9 cellular contexts compared by ENCODE assay signal in the genomic region with DNA sequence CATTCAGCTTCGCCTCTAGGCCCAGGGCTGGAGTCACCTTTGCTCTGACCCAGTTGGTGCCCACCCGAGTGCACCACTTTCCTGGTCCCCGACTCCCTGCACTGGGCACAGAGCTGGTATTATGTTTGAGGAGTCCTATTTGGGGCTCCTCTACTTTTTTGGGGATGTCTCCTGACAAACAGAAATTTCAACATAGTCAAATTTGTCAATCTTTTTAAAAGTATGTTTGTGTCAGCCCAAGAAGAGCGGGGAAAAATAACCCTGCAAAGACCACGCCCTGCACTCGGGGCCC. TPM values are rescaled to one million over a fixed set of nuclear protein-coding genes. Genes with fewer than 3 reads are reported as not detected.
DNase-seq lines count a peak whose midpoint lies in the region; ATAC-seq and TF ChIP-seq lines count a peak whose summit lies in the region.
"Had no signal": no experiment of that assay in that cellular context is flagged by ENCODE, and none has a peak within 500 bp of the region (broad histone marks: within the 10 kb centered on the region; RNA-seq: fewer than 3 reads in every experiment).

No MANE protein-coding gene starts in this region.

- peaks cover 38% of the 10 kb centered on the region for H3K4me1 Mint-ChIP-seq in activated T-cell treated with anti-CD3 and anti-CD28 coated beads, Interleukin-2, amount 50 U/mL, for 72 hours (ENCODE audit: low read depth)

- H3K27ac Mint-ChIP-seq in activated T-cell treated with anti-CD3 and anti-CD28 coated beads, Interleukin-2, amount 50 U/mL, for 72 hours, result no peak overlapping the region

- H3K36me3 ChIP-seq in adipocyte (ENCODE audit: control insufficient read depth, insufficient read depth, low read length, severe bottlenecking) (no peaks in the 10 kb centered on the region), lower lobe of right lung (no peaks in the 10 kb centered on the region), thymus (ENCODE audit: control insufficient read depth, insufficient read depth) (peaks cover 5% of the 10 kb centered on the region)
- H3K36me3 ChIP-seq: BE2C had no signal

- intact Hi-C loops in lower lobe of right lung (cut with DNase I), result no loop called here

- DNase-seq in activated T-cell treated with anti-CD3 and anti-CD28 coated beads, Interleukin-2, amount 50 U/mL, for 72 hours, result no peak
- no peak for DNase-seq in activated T-cell treated with anti-CD3 and anti-CD28 coated beads, Interleukin-2, amount 50 U/mL, for 48 hours
- DNase-seq in adipocyte (ENCODE audit: low read depth), result no peak
- DNase-seq in lower lobe of right lung, result no peak
- DNase-seq in stimulated activated naive CD4-positive, alpha-beta T cell treated with Interleukin-2 at 50 U/mL for 16 hours (lab: John Stamatoyannopoulos, UW), result no peak
- no peak for DNase-seq in GM19240 (ENCODE audit: insufficient read length, low spot score)

- peak overlapping the region; percentile 95 for H3K27ac ChIP-seq in lower lobe of right lung
- H3K27ac ChIP-seq in thymus (ENCODE audit: low read depth), result peak overlapping the region; percentile 91

- peak overlapping the region; percentile 74 to 83 for H3K4me3 Mint-ChIP-seq in activated T-cell treated with anti-CD3 and anti-CD28 coated beads, Interleukin-2, amount 50 U/mL, for 72 hours

- no peak overlapping the region for H3K9ac ChIP-seq in adipocyte (ENCODE audit: low read length)

- H3K36me3 Mint-ChIP-seq in activated T-cell treated with anti-CD3 and anti-CD28 coated beads, Interleukin-2, amount 50 U/mL, for 72 hours (ENCODE audit: insufficient read depth in 2 of 2), result no peaks in the 10 kb centered on the region

- H3K9me3 ChIP-seq in adipocyte (ENCODE audit: control insufficient read depth, low read length), result no peaks in the 10 kb centered on the region
- H3K9me3 ChIP-seq in lower lobe of right lung, result no peaks in the 10 kb centered on the region
- no peaks in the 10 kb centered on the region for H3K9me3 ChIP-seq in thymus (ENCODE audit: control insufficient read depth)

- no peaks in the 10 kb centered on the region for H3K9me3 Mint-ChIP-seq in activated T-cell treated with anti-CD3 and anti-CD28 coated beads, Interleukin-2, amount 50 U/mL, for 72 hours

- H3K27me3 Mint-ChIP-seq in activated T-cell treated with anti-CD3 and anti-CD28 coated beads, Interleukin-2, amount 50 U/mL, for 72 hours (ENCODE audit: low read depth), result no peaks in the 10 kb centered on the region

- no peak for TF ChIP-seq CTCF in lower lobe of right lung (IDR thresholded peaks at IDR 0.05)

- H3K4me3 ChIP-seq in adipocyte (ENCODE audit: low read length), result peak overlapping the region; percentile 83
- peak overlapping the region; percentile 79 for H3K4me3 ChIP-seq in lower lobe of right lung
- peak overlapping the region; percentile 85 for H3K4me3 ChIP-seq in thymus (ENCODE audit: low read length)

- no peaks in the 10 kb centered on the region for H3K27me3 ChIP-seq in adipocyte (replicated peaks; ENCODE audit: control insufficient read depth, insufficient read depth, low read length)
- no peaks in the 10 kb centered on the region for H3K27me3 ChIP-seq in lower lobe of right lung (ENCODE audit: low read depth)
- H3K27me3 ChIP-seq in thymus (ENCODE audit: control insufficient read depth, insufficient read depth), result no peaks in the 10 kb centered on the region
- H3K27me3 ChIP-seq: BE2C had no signal

- H3K4me1 ChIP-seq in adipocyte (ENCODE audit: control insufficient read depth, insufficient read depth, low read length), result peaks cover 32% of the 10 kb centered on the region
- H3K4me1 ChIP-seq in lower lobe of right lung, result peaks cover 49% of the 10 kb centered on the region
- H3K4me1 ChIP-seq in thymus (ENCODE audit: control insufficient read depth, insufficient read depth, low read length), result peaks cover 9% of the 10 kb centered on the region
- H3K4me1 ChIP-seq: BE2C had no signal

- ATAC-seq in activated T-cell treated with anti-CD3 and anti-CD28 coated beads, Interleukin-2, amount 50 U/mL, for 72 hours (replicated peaks in 1 of 2), result no peak
- no peak for ATAC-seq in lower lobe of right lung
- no peak for ATAC-seq in GM21360 (IDR thresholded peaks at IDR 0.05; ENCODE audit: unreplicated experiment)

- WGBS in thymus, result 86% methylated on average over 6 of the region's 6 CpGs

RNA-seq across cellular contexts. Expression of a gene that starts 11.6 kb away (rescaled TPM):
- 10 to 100 TPM in 1 of 2 donors, 1 to 10 TPM in 1; 9.2 to 14.0 TPM for total RNA-seq in activated T-cell treated with anti-CD3 and anti-CD28 coated beads, Interleukin-2, amount 50 U/mL, for 72 hours
- 9.7 TPM for total RNA-seq in lower lobe of right lung
- polyA plus RNA-seq in thymus, result 14.6 TPM

RNA-seq across cellular contexts. Expression of a gene that starts 11.6 kb away (rescaled TPM):
- total RNA-seq in activated T-cell treated with anti-CD3 and anti-CD28 coated beads, Interleukin-2, amount 50 U/mL, for 72 hours, result 1 to 10 TPM; 1.2 to 1.9 TPM
- total RNA-seq in lower lobe of right lung, result 2.1 TPM
- 2.6 TPM for polyA plus RNA-seq in thymus

RNA-seq across cellular contexts. Expression of a gene that starts 14.7 kb away (rescaled TPM):
- total RNA-seq in activated T-cell treated with anti-CD3 and anti-CD28 coated beads, Interleukin-2, amount 50 U/mL, for 72 hours, result 10 to 100 TPM; 12.3 to 14.9 TPM
- 34.7 TPM for total RNA-seq in lower lobe of right lung
- polyA plus RNA-seq in thymus, result 113 TPM

RNA-seq across cellular contexts. Expression of a gene that starts 43.5 kb away (rescaled TPM):
- total RNA-seq in activated T-cell treated with anti-CD3 and anti-CD28 coated beads, Interleukin-2, amount 50 U/mL, for 72 hours, result 10 to 100 TPM; 50.6 to 67.7 TPM
- 63.2 TPM for total RNA-seq in lower lobe of right lung
- 36.6 TPM for polyA plus RNA-seq in thymus

RNA-seq across cellular contexts. Expression of a gene that starts 58.8 kb away (rescaled TPM):
- 100 to 1,000 TPM; 149 to 157 TPM for total RNA-seq in activated T-cell treated with anti-CD3 and anti-CD28 coated beads, Interleukin-2, amount 50 U/mL, for 72 hours
- total RNA-seq in lower lobe of right lung, result 68.9 TPM
- polyA plus RNA-seq in thymus, result 103 TPM
